ENCODE assay signal across 17 cellular contexts in genomic region chr9:76445976-76446375, GRCh38. TPM values are rescaled to one million over a fixed set of nuclear protein-coding genes. Genes with fewer than 3 reads are reported as not detected.
DNase-seq lines count a peak whose midpoint lies in the region; ATAC-seq and TF ChIP-seq lines count a peak whose summit lies in the region.
"Had no signal": no experiment of that assay in that cellular context is flagged by ENCODE, and none has a peak within 500 bp of the region (broad histone marks: within the 10 kb centered on the region; RNA-seq: fewer than 3 reads in every experiment).

No MANE protein-coding gene starts in this region.

- no peak overlapping the region for H4K91ac ChIP-seq in IMR-90 (ENCODE audit: insufficient read depth, low read depth, low read length)

- peaks cover 4% of the 10 kb centered on the region for H3K9me3 Mint-ChIP-seq in activated T-helper 17 cell treated with anti-CD3 and anti-CD28 coated beads, Interleukin-2, amount 50 U/mL, for 72 hours

- H3K56ac ChIP-seq in IMR-90 (ENCODE audit: extremely low read depth, insufficient read depth, low read length): no peak overlapping the region

- CTCF ChIA-PET in IMR-90 (lab: Yijun Ruan, JAX): interaction anchor here (2.0 kb wide), 1 partner anchor 213 kb away, joined by 5 read pairs; no protein-coding TSS in a partner anchor

- dilution Hi-C loops in IMR-90 (cut with HindIII; ENCODE audit: low sequenced_read_pairs, unreplicated experiment): no loop called here

- no peak overlapping the region for H2AK5ac ChIP-seq in IMR-90 (ENCODE audit: low read depth, low read length)

- no peak for TF ChIP-seq RAD21 in IMR-90 (IDR thresholded peaks at IDR 0.05; ENCODE audit: low read length)

- H2AFZ ChIP-seq in IMR-90 (replicated peaks; ENCODE audit: low read length, poor library complexity): no peak overlapping the region

- no peak overlapping the region for H3K14ac ChIP-seq in IMR-90 (replicated peaks; ENCODE audit: low read depth, low read length)

- H2BK5ac ChIP-seq in IMR-90 (ENCODE audit: low read depth, low read length, poor library complexity, severe bottlenecking): no peak overlapping the region

- H3K4me1 Mint-ChIP-seq in activated T-helper 17 cell treated with anti-CD3 and anti-CD28 coated beads, Interleukin-2, amount 50 U/mL, for 72 hours: peaks cover 16% of the 10 kb centered on the region

- no peaks in the 10 kb centered on the region for H3K79me1 ChIP-seq in IMR-90 (ENCODE audit: low read depth in 1 of 2, low read length in 2 of 2)

- H4K20me1 ChIP-seq in IMR-90 (ENCODE audit: insufficient read depth, low read length): no peaks in the 10 kb centered on the region
- H4K20me1 ChIP-seq: BLaER1 had no signal

- H3K36me3 Mint-ChIP-seq in activated T-helper 17 cell treated with anti-CD3 and anti-CD28 coated beads, Interleukin-2, amount 50 U/mL, for 72 hours (ENCODE audit: low read depth): peaks cover 53% of the 10 kb centered on the region
- H3K36me3 Mint-ChIP-seq: CD14-positive monocyte; CD4-positive, alpha-beta memory T cell had no signal

- H3K9me1 ChIP-seq in IMR-90 (ENCODE audit: insufficient read depth, low read length): no peaks in the 10 kb centered on the region

- intact Hi-C loops in IMR-90 (cut with micrococcal nuclease): no loop called here

- ATAC-seq in IMR-90 (ENCODE audit: low read depth) (no peak), HG03469 (IDR thresholded peaks at IDR 0.05; ENCODE audit: unreplicated experiment) (no peak), HG02571 (IDR thresholded peaks at IDR 0.05; ENCODE audit: unreplicated experiment) (no peak)
- no peak for ATAC-seq in activated T-helper 17 cell treated with anti-CD3 and anti-CD28 coated beads, Interleukin-2, amount 50 U/mL, for 72 hours (replicated peaks)
- ATAC-seq: A549, HCT116 had no signal

- H2BK15ac ChIP-seq in IMR-90 (ENCODE audit: low read depth, low read length): no peak overlapping the region

- H3K27me3 ChIP-seq in IMR-90 (ENCODE audit: control insufficient read depth, insufficient read depth, low read length): no peaks in the 10 kb centered on the region
- H3K27me3 ChIP-seq: BLaER1 had no signal

- H3K4me1 ChIP-seq in IMR-90 (ENCODE audit: control insufficient read depth, insufficient read depth, low read length): peaks cover 5% of the 10 kb centered on the region
- H3K4me1 ChIP-seq: BLaER1 had no signal

- H3K27ac Mint-ChIP-seq in activated T-helper 17 cell treated with anti-CD3 and anti-CD28 coated beads, Interleukin-2, amount 50 U/mL, for 72 hours: no peak overlapping the region
- H3K27ac Mint-ChIP-seq: HFFc6 had no signal

- H3K4me3 ChIP-seq in IMR-90 (ENCODE audit: insufficient read depth, low read depth, low read length) (no peak overlapping the region), fibroblast of villous mesenchyme (ENCODE audit: low read depth, low read length) (no peak overlapping the region)
- H3K4me3 ChIP-seq: A549, BLaER1 had no signal

- BruUV-seq in IMR-90 (replicated peaks; lab: Mats Ljungman, UMichigan): no TSS peak

- no peak for TF ChIP-seq CTCF in IMR-90 (conservative IDR thresholded peaks at IDR 0.05; ENCODE audit: low read depth, low read length)
- TF ChIP-seq CTCF in fibroblast of villous mesenchyme (IDR thresholded peaks at IDR 0.05; ENCODE audit: insufficient read depth, low read depth, low read length): no peak

- no peak overlapping the region for H3K23ac ChIP-seq in IMR-90 (ENCODE audit: low read depth, low read length)

- H3K9me3 ChIP-seq in IMR-90 (ENCODE audit: control insufficient read depth, insufficient read depth, low read length): no peaks in the 10 kb centered on the region
- H3K9me3 ChIP-seq: A549 had no signal

- POLR2A ChIA-PET in IMR-90 (lab: Charles Lee; ENCODE audit: unreplicated experiment): no interaction called here

- no peak for DNase-seq in IMR-90
- peak; percentile 24 for DNase-seq in fibroblast of villous mesenchyme (ENCODE audit: low read depth)
- no peak for DNase-seq in T-helper 9 cell
- DNase-seq: Calu3; CD4-positive, alpha-beta memory T cell; DMS79 treated with DMSO at 0.1 percent for 48 hours; GF-D8; GOT3; H7; HFFc6 had no signal

- peak overlapping the region; percentile 41 for H3K4me3 Mint-ChIP-seq in activated T-helper 17 cell treated with anti-CD3 and anti-CD28 coated beads, Interleukin-2, amount 50 U/mL, for 72 hours
- H3K4me3 Mint-ChIP-seq: CD14-positive monocyte; CD4-positive, alpha-beta memory T cell; HFFc6 had no signal

- no peak overlapping the region for H3K9ac ChIP-seq in IMR-90 (ENCODE audit: low read depth, low read length)
- H3K9ac ChIP-seq: BLaER1 had no signal

- H3K27me3 Mint-ChIP-seq in activated T-helper 17 cell treated with anti-CD3 and anti-CD28 coated beads, Interleukin-2, amount 50 U/mL, for 72 hours: no peaks in the 10 kb centered on the region
- H3K27me3 Mint-ChIP-seq: CD4-positive, alpha-beta memory T cell had no signal

- no peak overlapping the region for H2BK120ac ChIP-seq in IMR-90 (ENCODE audit: low read depth, low read length)

- peak overlapping the region; percentile 15 for H2AK9ac ChIP-seq in IMR-90 (replicated peaks; ENCODE audit: low read depth, low read length, poor library complexity)

- H3K27ac ChIP-seq in IMR-90 (ENCODE audit: insufficient read depth, low read length): no peak overlapping the region
- H3K27ac ChIP-seq: A549, BLaER1 had no signal

- no peak overlapping the region for H3K18ac ChIP-seq in IMR-90 (ENCODE audit: low read depth, low read length)

- in situ Hi-C loops in IMR-90 (cut with MboI; ENCODE audit: low sequenced_read_pairs): loop anchor here (5.0 kb wide), 2 partner anchors 211 to 251 kb away; no protein-coding TSS in a partner anchor

- H3K4ac ChIP-seq in IMR-90 (ENCODE audit: low read depth, low read length): no peak overlapping the region

- TF ChIP-seq POLR2A in IMR-90 (IDR thresholded peaks at IDR 0.05; ENCODE audit: low read depth, low read length): no peak

- H3K4me2 ChIP-seq in IMR-90 (ENCODE audit: low read depth, low read length): no peak overlapping the region
- H3K4me2 ChIP-seq: A549, BLaER1 had no signal

- H4K8ac ChIP-seq in IMR-90 (ENCODE audit: low read depth in 2 of 2, low read length in 2 of 2): no peak overlapping the region

- H2BK20ac ChIP-seq in IMR-90 (ENCODE audit: low read depth, low read length): no peak overlapping the region

- H3K36me3 ChIP-seq in IMR-90 (ENCODE audit: control insufficient read depth, insufficient read depth, low read length): no peaks in the 10 kb centered on the region
- H3K36me3 ChIP-seq: BLaER1 had no signal

- no peak overlapping the region for H4K5ac ChIP-seq in IMR-90 (ENCODE audit: low read depth, low read length)

TF ChIP-seq in IMR-90, 13 proteins besides CTCF, POLR2A, EP300 and RAD21:
- TF ChIP-seq MAFK (IDR thresholded peaks at IDR 0.05; ENCODE audit: low read depth, low read length) (no peak), SMC3 (IDR thresholded peaks at IDR 0.05; ENCODE audit: low read depth, low read length) (no peak), NFE2L2 (IDR thresholded peaks at IDR 0.05; ENCODE audit: low read depth, low read length) (no peak), CEBPB (IDR thresholded peaks at IDR 0.05; ENCODE audit: low read depth, low read length) (no peak), CHD1 (IDR thresholded peaks at IDR 0.05; ENCODE audit: low read depth, low read length) (no peak), MXI1 (IDR thresholded peaks at IDR 0.05; ENCODE audit: borderline replicate concordance, low read depth, low read length) (no peak), BHLHE40 (IDR thresholded peaks at IDR 0.05; ENCODE audit: low read depth, low read length) (no peak), RCOR1 (IDR thresholded peaks at IDR 0.05; ENCODE audit: insufficient replicate concordance, low read length) (no peak), USF2 (IDR thresholded peaks at IDR 0.05; ENCODE audit: low read depth, low read length) (no peak), RFX5 (IDR thresholded peaks at IDR 0.05; ENCODE audit: low read depth, low read length) (no peak), MAZ (IDR thresholded peaks at IDR 0.05; ENCODE audit: borderline replicate concordance, low read depth, low read length) (no peak), FOS (IDR thresholded peaks at IDR 0.05; ENCODE audit: low read depth, low read length) (no peak), ELK1 (IDR thresholded peaks at IDR 0.05; ENCODE audit: borderline replicate concordance, low read depth, low read length) (no peak)

RNA-seq across cellular contexts. Expression of gene GCNT1, which starts 13.0 kb away (rescaled TPM):
- 10.0 and 46.6 TPM in 2 replicates for total RNA-seq in IMR-90 (2012; rRNA removed)
- polyA plus RNA-seq in IMR-90 (2012; rRNA removed): 9.3 and 12.5 TPM in 2 replicates
- polyA plus RNA-seq in IMR-90 (2012; cell fraction: cytosol; rRNA removed): 2.9 and 4.5 TPM in 2 replicates
- 1.8 and 7.6 TPM in 2 replicates for polyA plus RNA-seq in IMR-90 (2012; cell fraction: nucleus; rRNA removed; ENCODE audit: low replicate concordance)
- total RNA-seq in activated T-helper 17 cell treated with anti-CD3 and anti-CD28 coated beads, Interleukin-2, amount 50 U/mL, for 72 hours: 10 to 100 TPM in 1 of 2 donors, 1 to 10 TPM in 1; 8.7 to 11.4 TPM
- total RNA-seq in fibroblast of villous mesenchyme: 2.6 and 9.9 TPM in 2 replicates

RNA-seq across cellular contexts. Expression of gene RFK, which starts 51.8 kb away (rescaled TPM):
- total RNA-seq in IMR-90 (2012; rRNA removed) (13.8 and 29.2 TPM in 2 replicates), fibroblast of villous mesenchyme (20.9 and 35.8 TPM in 2 replicates)
- polyA plus RNA-seq in IMR-90 (2012; rRNA removed): 8.8 and 10.3 TPM in 2 replicates
- polyA plus RNA-seq in IMR-90 (2012; cell fraction: cytosol; rRNA removed): 5.1 and 7.3 TPM in 2 replicates
- 2.7 and 3.2 TPM in 2 replicates for polyA plus RNA-seq in IMR-90 (2012; cell fraction: nucleus; rRNA removed; ENCODE audit: low replicate concordance)
- total RNA-seq in activated T-helper 17 cell treated with anti-CD3 and anti-CD28 coated beads, Interleukin-2, amount 50 U/mL, for 72 hours: 10 to 100 TPM in 1 of 2 donors, 1 to 10 TPM in 1; 7.9 to 16.8 TPM
